In genomic region chr9:19464764-19465570, GRCh38 we compare ENCODE assay signal across 8 cellular contexts. TPM values are rescaled to one million over a fixed set of nuclear protein-coding genes. Genes with fewer than 3 reads are reported as not detected.
DNase-seq lines count a peak whose midpoint lies in the region; ATAC-seq and TF ChIP-seq lines count a peak whose summit lies in the region.

No MANE protein-coding gene starts in this region.

- CTCF ChIA-PET in CD4-positive, alpha-beta memory T cell (lab: Charles Lee; ENCODE audit: partially characterized antibody) = interaction anchor here (0.6 to 5.9 kb wide), 67 partner anchors 8 to 1646 kb away, joined by 3 to 94 read pairs (median 4); partner anchors contain the start of genes ACER2, DENND4C and RRAGA
- CTCF ChIA-PET in RWPE1 (lab: Yijun Ruan, JAX) = interaction anchor here (0.5 to 1.8 kb wide), 23 partner anchors 9 to 1265 kb away, joined by 3 to 8 read pairs (median 4); no protein-coding TSS in a partner anchor

- DNase-seq in CD4-positive, alpha-beta memory T cell = peak; percentile 61 to 79 (median 74)
- DNase-seq in RWPE1 (ENCODE audit: low spot score) = peak; percentile 91
- DNase-seq in activated naive CD4-positive, alpha-beta T cell treated with Interleukin-2 at 50 U/mL for 16 hours = peak; percentile 69
- DNase-seq in head of caudate nucleus = peak; percentile 62 to 89 (median 77)
- peak; percentile 88 for DNase-seq in osteocyte (ENCODE audit: extremely low spot score, unreplicated experiment)

- H3K9me3 Mint-ChIP-seq in CD4-positive, alpha-beta memory T cell = peaks cover 0 to 2% (median 0%) of the 10 kb centered on the region in 8 donors
- H3K9me3 Mint-ChIP-seq in osteocyte (ENCODE audit: unreplicated experiment) = no peaks in the 10 kb centered on the region

- H3K4me3 Mint-ChIP-seq in CD4-positive, alpha-beta memory T cell = peak overlapping the region; percentile 84 to 98 (median 88)
- peak overlapping the region; percentile 66 for H3K4me3 Mint-ChIP-seq in osteocyte (ENCODE audit: unreplicated experiment)

- no peaks in the 10 kb centered on the region for H3K27me3 ChIP-seq in CD4-positive, alpha-beta memory T cell (ENCODE audit: insufficient read depth, low read length)

- POLR2A ChIA-PET in CD4-positive, alpha-beta memory T cell (lab: Charles Lee; ENCODE audit: partially characterized antibody) = interaction anchor here (0.5 to 1.3 kb wide), 5 partner anchors 54 to 416 kb away, joined by 3 to 4 read pairs (median 3); partner anchors contain the start of genes RPS6 and RRAGA
- POLR2A ChIA-PET in RWPE1 (lab: Yijun Ruan, JAX; ENCODE audit: low non-redundant PET) = no interaction called here

- H3K4me1 ChIP-seq in CD4-positive, alpha-beta memory T cell (ENCODE audit: insufficient read depth, low read length) = peaks cover 9% of the 10 kb centered on the region

- intact Hi-C loops in CD4-positive, alpha-beta memory T cell (cut with micrococcal nuclease) = loop anchor here (2.0 kb wide), 1 partner anchor 1476 kb away; no protein-coding TSS in a partner anchor
- intact Hi-C loops in head of caudate nucleus (cut with DNase I) = no loop called here

- peaks cover 7 to 14% (median 11%) of the 10 kb centered on the region in 4 donors for H3K4me1 Mint-ChIP-seq in CD4-positive, alpha-beta memory T cell
- H3K4me1 Mint-ChIP-seq in osteocyte (ENCODE audit: unreplicated experiment) = peaks cover 2% of the 10 kb centered on the region

- H3K36me3 ChIP-seq in CD4-positive, alpha-beta memory T cell (ENCODE audit: insufficient read depth, low read length) = no peaks in the 10 kb centered on the region

- peak; percentile 96 for ATAC-seq in GM19438 (IDR thresholded peaks at IDR 0.05; ENCODE audit: low read depth, unreplicated experiment)
- ATAC-seq in HG03521 (IDR thresholded peaks at IDR 0.05; ENCODE audit: unreplicated experiment) = peak; percentile 87

- H3K27ac Mint-ChIP-seq in CD4-positive, alpha-beta memory T cell = peak overlapping the region in 3 of 7 donors; percentile 46 to 89 (median 80)
- H3K27ac Mint-ChIP-seq in osteocyte (ENCODE audit: unreplicated experiment) = no peak overlapping the region

- peak; percentile 98 for TF ChIP-seq CTCF in RWPE1 (conservative IDR thresholded peaks at IDR 0.05; ENCODE audit: low read depth)
- TF ChIP-seq CTCF in osteocyte (IDR thresholded peaks at IDR 0.05) = peak; percentile 80

- no peaks in the 10 kb centered on the region for H3K27me3 Mint-ChIP-seq in CD4-positive, alpha-beta memory T cell
- peaks cover 8% of the 10 kb centered on the region for H3K27me3 Mint-ChIP-seq in osteocyte (ENCODE audit: unreplicated experiment)

- H3K27ac ChIP-seq in CD4-positive, alpha-beta memory T cell (ENCODE audit: low read depth, low read length) = no peak overlapping the region
- H3K27ac ChIP-seq in RWPE1 (peak overlapping the region; percentile 14), temporal lobe (ENCODE audit: low read depth, low read length) (peak overlapping the region; percentile 28)

- H3K4me3 ChIP-seq in CD4-positive, alpha-beta memory T cell (ENCODE audit: low read length in 2 of 2) = peak overlapping the region in 1 of 2 donors; percentile 35

- H3K36me3 Mint-ChIP-seq in CD4-positive, alpha-beta memory T cell = no peaks in the 10 kb centered on the region
- no peaks in the 10 kb centered on the region for H3K36me3 Mint-ChIP-seq in osteocyte (ENCODE audit: unreplicated experiment)

- H3K9me3 ChIP-seq in CD4-positive, alpha-beta memory T cell (ENCODE audit: control insufficient read depth in 1 of 2, low read length in 2 of 2) = no peaks in the 10 kb centered on the region

RNA-seq across cellular contexts. Expression of gene ACER2, which starts 56.2 kb away (rescaled TPM):
- 1 to 10 TPM; 5.9 to 6.0 TPM for total RNA-seq in CD4-positive, alpha-beta memory T cell
- polyA plus RNA-seq in CD4-positive, alpha-beta memory T cell = under 1 TPM; 0.54 to 0.98 TPM
- total RNA-seq in osteocyte = 0.52 and 0.70 TPM in 2 replicates
- 7.1 TPM for total RNA-seq in temporal lobe
